8 cellular contexts compared by ENCODE assay signal in the genomic region with DNA sequence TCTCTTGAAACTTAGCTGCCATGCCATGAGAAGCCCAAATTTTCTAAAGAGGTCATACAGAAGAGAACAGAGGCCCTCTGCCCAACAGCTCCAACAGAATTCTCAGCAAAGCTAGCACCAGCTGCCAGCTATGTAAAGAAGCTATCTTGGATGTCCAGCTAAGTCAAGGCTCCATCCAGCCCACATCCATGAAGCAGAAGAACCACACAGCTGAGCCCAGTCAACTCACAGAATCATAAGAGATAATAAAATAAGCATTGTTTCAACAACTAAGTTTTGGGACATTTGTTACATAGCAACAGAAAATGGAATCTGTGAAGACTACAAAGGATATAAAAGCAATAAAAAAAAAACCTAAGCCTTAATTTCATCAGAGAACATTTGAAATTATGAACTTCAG.
"Had no signal": no experiment of that assay in that cellular context is flagged by ENCODE, and none has a peak within 500 bp of the region (broad histone marks: within the 10 kb centered on the region; RNA-seq: fewer than 3 reads in every experiment).

No MANE protein-coding gene starts in this region.

- H3K9ac ChIP-seq: KMS-11 had no signal

- H3K4me3 Mint-ChIP-seq: IgD-negative memory B cell had no signal

- FAIRE-seq: HTR-8/SVneo, K562 had no signal

- H3K36me3 Mint-ChIP-seq: IgD-negative memory B cell had no signal

- H3K27me3 Mint-ChIP-seq: IgD-negative memory B cell had no signal

- H3K4me2 ChIP-seq: KMS-11 had no signal

- H3K27ac ChIP-seq: HL-60, KMS-11 had no signal

- H3K4me3 ChIP-seq: K562 had no signal

- ATAC-seq: K562 had no signal

- DNase-seq: Karpas-422, KBM-7, KG1 had no signal

- H3K27ac Mint-ChIP-seq: IgD-negative memory B cell had no signal
